Comparison of ENCODE assay signal across 8 cellular contexts in genomic region chr6:99822741-99823512, GRCh38.
A peak's percentile ranks its signal among the peaks of the same experiment; 100 is the strongest.
DNase-seq lines count a peak whose midpoint lies in the region; ATAC-seq and FAIRE-seq lines count a peak whose summit lies in the region.

No MANE protein-coding gene starts in this region.

- H3K9ac ChIP-seq in endocrine pancreas (ENCODE audit: control insufficient read depth, insufficient read depth, low read length): no peak overlapping the region

- H3K4me1 ChIP-seq in endocrine pancreas (ENCODE audit: control insufficient read depth, insufficient read depth, low read length): no peaks in the 10 kb centered on the region

- no peaks in the 10 kb centered on the region for H3K9me3 ChIP-seq in endocrine pancreas (ENCODE audit: control insufficient read depth, low read length)

- no peak for ATAC-seq in HG03439 (IDR thresholded peaks at IDR 0.05; ENCODE audit: unreplicated experiment)

- FAIRE-seq in GM19239 (lab: Jason Lieb, UNC): no peak

- peaks cover 6% of the 10 kb centered on the region for H3K27me3 ChIP-seq in endocrine pancreas (ENCODE audit: control insufficient read depth, insufficient read depth, low read length)

- DNase-seq in DMS 273 (lab: John Stamatoyannopoulos, UW; ENCODE audit: unreplicated experiment) (peak; percentile 83), GM19239 (ENCODE audit: insufficient read length, low spot score) (peak; percentile 8), RKO (ENCODE audit: low spot score) (peak; percentile 75), myocyte (ENCODE audit: low read depth) (peak; percentile 74), GOT3 (lab: John Stamatoyannopoulos, UW) (no peak)
- DNase-seq in Jurkat, Clone E6-1 (ENCODE audit: low read depth, low spot score): peak; percentile 63

- H3K36me3 ChIP-seq in endocrine pancreas (ENCODE audit: control insufficient read depth, insufficient read depth, low read length): no peaks in the 10 kb centered on the region

- H3K4me3 ChIP-seq in Jurkat, Clone E6-1 (ENCODE audit: low read length): peak overlapping the region; percentile 48
- H3K4me3 ChIP-seq in endocrine pancreas (ENCODE audit: control insufficient read depth, insufficient read depth, low read length): peak overlapping the region; percentile 74
